Comparison of ENCODE assay signal across 34 cellular contexts in genomic region chr2:162613839-162614238, GRCh38.
"Had no signal": no experiment of that assay in that cellular context is flagged by ENCODE, and none has a peak within 500 bp of the region (broad histone marks: within the 10 kb centered on the region; RNA-seq: fewer than 3 reads in every experiment).

No MANE protein-coding gene starts in this region.

- H3K9me3 ChIP-seq: MG63 had no signal

- H3K36me3 ChIP-seq: MG63 had no signal

- H3K27me3 ChIP-seq: MG63 had no signal

- DNase-seq: Karpas-422, Kasumi-1, MG63, MM.1S, MV-4-11, NCI-H1048, NCI-H1092, NCI-H1092 treated with DMSO at 0.1 percent for 48 hours, NCI-H1105, NCI-H1105 treated with DMSO at 0.1 percent for 48 hours, NCI-H1417, NCI-H1417 treated with DMSO at 0.1 percent for 48 hours, NCI-H1436, NCI-H1436 treated with DMSO at 0.1 percent for 48 hours, NCI-H146, NCI-H1694, NCI-H1694 treated with DMSO at 0.1 percent for 48 hours, NCI-H187, NCI-H187 treated with DMSO at 0.1 percent for 48 hours, NCI-H1930, NCI-H2029, NCI-H2029 treated with DMSO at 0.1 percent for 48 hours, NCI-H2081, NCI-H2081 treated with DMSO at 0.1 percent for 48 hours, NCI-H2107, NCI-H2171, NCI-H2171 treated with DMSO at 0.1 percent for 48 hours, NCI-H2227 treated with DMSO at 0.1 percent for 48 hours, NCI-H226, NCI-H345, NCI-H446, NCI-H446 treated with DMSO at 0.1 percent for 48 hours, NCI-H510A, NCI-H510A treated with DMSO at 0.1 percent for 48 hours had no signal

- H3K4me3 ChIP-seq: MG63 had no signal
